Comparison of ENCODE assay signal across 20 cellular contexts in the genomic region with DNA sequence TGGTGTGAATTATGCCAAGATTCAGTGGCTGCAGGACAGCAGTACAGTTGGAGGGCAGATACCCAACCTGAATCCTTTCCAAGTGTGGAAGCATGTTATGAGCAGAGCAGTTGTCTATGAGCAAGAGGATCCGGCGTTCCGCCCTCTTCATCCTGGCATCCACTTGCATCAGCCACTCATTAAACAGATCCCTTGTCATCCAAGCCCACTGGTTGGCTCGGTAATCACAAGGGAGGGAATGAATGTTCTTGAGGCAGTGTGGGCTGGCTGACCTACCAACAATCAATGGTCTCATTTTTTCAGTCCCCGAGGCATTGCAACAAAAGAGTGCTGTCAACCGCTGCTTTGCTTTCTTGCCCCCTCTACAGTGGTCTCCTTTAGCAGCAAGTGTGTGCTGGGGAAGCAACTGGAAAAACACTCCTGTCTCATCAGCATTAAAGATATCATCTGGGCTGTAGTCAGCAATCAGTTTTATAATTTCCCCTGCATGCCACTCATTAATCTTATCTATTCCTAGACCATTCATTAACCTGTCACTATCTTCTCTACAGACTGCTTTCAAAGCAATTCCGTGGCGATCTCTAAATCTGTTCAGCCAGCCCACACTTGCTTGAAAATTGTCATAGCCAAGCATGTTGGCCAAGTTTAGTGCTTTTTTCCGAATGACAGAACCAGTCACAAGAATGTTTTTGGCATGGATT. TPM values are rescaled to one million over a fixed set of nuclear protein-coding genes. Genes with fewer than 3 reads are reported as not detected.
DNase-seq lines count a peak whose midpoint lies in the region; ATAC-seq and TF ChIP-seq lines count a peak whose summit lies in the region.
"Had no signal": no experiment of that assay in that cellular context is flagged by ENCODE, and none has a peak within 500 bp of the region (broad histone marks: within the 10 kb centered on the region; RNA-seq: fewer than 3 reads in every experiment).

No MANE protein-coding gene starts in this region.

- ATAC-seq in psoas muscle (peak; percentile 48 to 71 (median 59)), left lung (no peak)
- ATAC-seq: activated naive CD8-positive, alpha-beta T cell treated with anti-CD3 and anti-CD28 coated beads, Interleukin-2, amount 50 U/mL, for 24 hours; activated T-cell treated with anti-CD3 and anti-CD28 coated beads, Interleukin-2, amount 50 U/mL, for 72 hours had no signal

- no peaks in the 10 kb centered on the region for H3K9me2 ChIP-seq in hepatocyte (replicated peaks; ENCODE audit: insufficient read depth)

- peaks cover 10% of the 10 kb centered on the region for H3K79me2 ChIP-seq in hepatocyte

- H3K27ac ChIP-seq in hepatocyte (peak overlapping the region; percentile 83), psoas muscle (no peak overlapping the region), SJCRH30 (no peak overlapping the region), left lung (no peak overlapping the region)
- H3K27ac ChIP-seq: right atrium auricular region, vagina had no signal

- H3K4me1 ChIP-seq in BE2C (peaks cover 15% of the 10 kb centered on the region), hepatocyte (ENCODE audit: insufficient read depth) (peaks cover 17% of the 10 kb centered on the region), psoas muscle (peaks cover 22% of the 10 kb centered on the region), SJCRH30 (no peaks in the 10 kb centered on the region), left lung (peaks cover 0 to 7% of the 10 kb centered on the region in 2 donors)

- H3K36me3 ChIP-seq in BE2C: no peaks in the 10 kb centered on the region
- H3K36me3 ChIP-seq in hepatocyte (replicated peaks; ENCODE audit: insufficient read depth, low read depth): no peaks in the 10 kb centered on the region
- H3K36me3 ChIP-seq in psoas muscle (ENCODE audit: insufficient read depth in 1 of 2, low read depth in 1 of 2): peaks cover 0 to 25% of the 10 kb centered on the region in 2 donors
- no peaks in the 10 kb centered on the region for H3K36me3 ChIP-seq in SJCRH30
- H3K36me3 ChIP-seq in left lung: peaks cover 0 to 18% of the 10 kb centered on the region in 2 donors
- H3K36me3 ChIP-seq: vagina had no signal

- H3K4me2 ChIP-seq in hepatocyte: peak overlapping the region; percentile 59

- peak overlapping the region; percentile 14 for H3K4me3 ChIP-seq in BE2C (ENCODE audit: low read depth, low read length)
- no peak overlapping the region for H3K4me3 ChIP-seq in hepatocyte
- H3K4me3 ChIP-seq in psoas muscle: no peak overlapping the region
- no peak overlapping the region for H3K4me3 ChIP-seq in SJCRH30
- H3K4me3 ChIP-seq in left lung: no peak overlapping the region
- H3K4me3 ChIP-seq: right atrium auricular region, vagina had no signal

- DNase-seq in BE2C: peak; percentile 45
- peak in 38 of 56 donors; percentile 7 to 70 (median 30) for DNase-seq in amygdala (lab: John Stamatoyannopoulos, UW)
- DNase-seq in hepatocyte (ENCODE audit: low spot score): no peak
- DNase-seq in psoas muscle: peak; percentile 40 to 62
- no peak for DNase-seq in NCI-H146 (lab: John Stamatoyannopoulos, UW)
- DNase-seq in cortex of kidney (lab: John Stamatoyannopoulos, UW): no peak
- DNase-seq in SJCRH30: no peak
- no peak for DNase-seq in left lung
- DNase-seq: activated CD4-positive, CD25-positive, alpha-beta regulatory T cell; activated naive CD8-positive, alpha-beta T cell treated with anti-CD3 and anti-CD28 coated beads, Interleukin-2, amount 50 U/mL, for 24 hours; activated T-cell treated with anti-CD3 and anti-CD28 coated beads, Interleukin-2, amount 50 U/mL, for 72 hours; NCI-H1694; NCI-H446; stimulated activated naive CD4-positive, alpha-beta T cell treated with Interleukin-2 at 50 U/mL for 16 hours; T-helper 2 cell had no signal

- no peak for TF ChIP-seq CTCF in BE2C (IDR thresholded peaks at IDR 0.05; ENCODE audit: low read depth, low read length)
- TF ChIP-seq CTCF in hepatocyte (IDR thresholded peaks at IDR 0.05; ENCODE audit: poor library complexity): no peak
- no peak for TF ChIP-seq CTCF in psoas muscle (IDR thresholded peaks at IDR 0.05)
- no peak for TF ChIP-seq CTCF in left lung (IDR thresholded peaks at IDR 0.05)

- no peak overlapping the region for H2AFZ ChIP-seq in hepatocyte

- H3K27me3 ChIP-seq in BE2C: no peaks in the 10 kb centered on the region
- H3K27me3 ChIP-seq in hepatocyte: no peaks in the 10 kb centered on the region
- no peaks in the 10 kb centered on the region for H3K27me3 ChIP-seq in psoas muscle (ENCODE audit: insufficient read depth in 3 of 3, low read length in 2 of 3)
- no peaks in the 10 kb centered on the region for H3K27me3 ChIP-seq in SJCRH30
- no peaks in the 10 kb centered on the region for H3K27me3 ChIP-seq in left lung
- H3K27me3 ChIP-seq: right atrium auricular region, vagina had no signal

- H3K9me3 ChIP-seq in BE2C (no peaks in the 10 kb centered on the region), hepatocyte (ENCODE audit: low read depth) (no peaks in the 10 kb centered on the region), psoas muscle (no peaks in the 10 kb centered on the region), SJCRH30 (replicated peaks) (no peaks in the 10 kb centered on the region), left lung (no peaks in the 10 kb centered on the region)
- H3K9me3 ChIP-seq: right atrium auricular region, vagina had no signal

- WGBS in hepatocyte (ENCODE audit: low lambda C conversion rate, missing lambda C conversion rate): 84% methylated on average over 9 of the region's 9 CpGs
- WGBS in psoas muscle, 3 donors: 46 to 64% (median 49%) methylated on average over 9 of the region's 9 CpGs

- no peaks in the 10 kb centered on the region for H4K20me1 ChIP-seq in hepatocyte (ENCODE audit: insufficient read depth, poor library complexity, severe bottlenecking)

- intact Hi-C loops in psoas muscle (cut with DNase I) (no loop called here), left lung (cut with DNase I) (loop anchor here in 1 of 2 donors (10.0 kb wide), 1 partner anchor 361 kb away; no protein-coding TSS in a partner anchor)

RNA-seq across cellular contexts. Expression of gene TIGD6, which starts 4.9 kb away (rescaled TPM):
- 6.6 TPM for polyA plus RNA-seq in BE2C (2012; ENCODE audit: insufficient read depth, insufficient read length, low read depth)
- total RNA-seq in hepatocyte: 4.6 and 5.0 TPM in 2 replicates
- polyA plus RNA-seq in hepatocyte: 4.5 and 4.6 TPM in 2 replicates
- total RNA-seq in psoas muscle: 1 to 10 TPM; 1.9 to 4.2 (median 2.9) TPM
- polyA plus RNA-seq in psoas muscle: 1 to 10 TPM; 1.4 to 7.8 (median 2.4) TPM
- total RNA-seq in SJCRH30 (2014; rRNA removed; shearing (Covaris generic)): 3.7 and 3.8 TPM in 2 replicates
- 1 to 10 TPM; 4.1 to 5.8 TPM for total RNA-seq in left lung

RNA-seq across cellular contexts. Expression of gene HMGXB3, which starts 5.0 kb away (rescaled TPM):
- 57.6 TPM for polyA plus RNA-seq in BE2C (2012; ENCODE audit: insufficient read depth, insufficient read length, low read depth)
- total RNA-seq in hepatocyte (32.8 and 47.5 TPM in 2 replicates), psoas muscle (10 to 100 TPM; 12.6 to 23.2 (median 17.9) TPM), left lung (10 to 100 TPM; 27.5 to 37.1 TPM)
- polyA plus RNA-seq in hepatocyte (23.4 and 24.6 TPM in 2 replicates), psoas muscle (10 to 100 TPM in 2 of 3 donors, 1 to 10 TPM in 1; 8.6 to 22.6 (median 15.4) TPM)
- total RNA-seq in SJCRH30 (2014; rRNA removed; shearing (Covaris generic)): 26.0 and 28.0 TPM in 2 replicates

RNA-seq across cellular contexts. Expression of gene SLC26A2, which starts 35.0 kb away (rescaled TPM):
- polyA plus RNA-seq in BE2C (2012; ENCODE audit: insufficient read depth, insufficient read length, low read depth): 4.6 TPM
- total RNA-seq in hepatocyte (160 TPM in 2 replicates), psoas muscle (10 to 100 TPM in 1 of 4 donors, 1 to 10 TPM in 3; 4.1 to 20.1 (median 6.4) TPM), left lung (10 to 100 TPM; 14.3 to 18.5 TPM)
- polyA plus RNA-seq in hepatocyte (33.7 and 45.7 TPM in 2 replicates), psoas muscle (10 to 100 TPM in 1 of 3 donors, 1 to 10 TPM in 2; 4.0 to 14.3 (median 8.0) TPM)
- total RNA-seq in SJCRH30 (2014; rRNA removed; shearing (Covaris generic)): 51.5 and 52.4 TPM in 2 replicates

RNA-seq across cellular contexts. Expression of gene PDE6A, which starts 50.9 kb away (rescaled TPM):
- 0.11 TPM for polyA plus RNA-seq in BE2C (2012; ENCODE audit: insufficient read depth, insufficient read length, low read depth)
- total RNA-seq in hepatocyte (3.6 and 4.6 TPM in 2 replicates), psoas muscle (under 1 TPM; 0.04 to 0.26 (median 0.08) TPM), left lung (not detected)
- polyA plus RNA-seq in hepatocyte (3.7 and 3.9 TPM in 2 replicates), psoas muscle (under 1 TPM; 0.09 to 0.15 (median 0.10) TPM)
- total RNA-seq in SJCRH30 (2014; rRNA removed; shearing (Covaris generic)): 0.28 and 0.47 TPM in 2 replicates
- total RNA-seq: cerebellum, endothelial cell of umbilical vein, frontal cortex had no signal
- polyA plus RNA-seq: endothelial cell of umbilical vein had no signal

Comparison
In these comparisons a context has a peak if more than half of its experiments do, and no peak if none do; other contexts are left out.
1. DNase-seq: peak in BE2C (single experiment), amygdala (38 of 56) and psoas muscle (2 of 2); none in hepatocyte (single experiment), NCI-H146 (single experiment), cortex of kidney (single experiment), SJCRH30 (0 of 2) and left lung (0 of 2).